12 cellular contexts compared by ENCODE assay signal in the genomic region with DNA sequence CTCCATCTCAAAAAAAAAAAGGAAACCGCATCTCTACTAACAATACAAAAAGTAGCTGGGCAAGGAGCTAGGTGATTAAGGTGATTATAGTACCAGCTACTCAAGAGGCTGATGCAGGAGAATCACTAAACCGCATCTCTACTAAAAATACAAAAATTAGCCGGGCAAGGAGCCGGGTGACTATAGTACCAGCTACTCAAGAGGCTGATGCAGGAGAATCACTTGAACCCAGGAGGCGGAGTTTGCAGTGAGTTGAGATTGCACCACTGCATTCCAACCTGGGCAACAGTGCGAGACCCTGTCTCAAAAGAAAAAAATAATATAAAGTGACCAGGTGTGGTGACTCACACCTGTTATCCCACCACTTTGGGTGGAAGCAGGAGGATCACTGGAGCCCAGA. TPM values are rescaled to one million over a fixed set of nuclear protein-coding genes. Genes with fewer than 3 reads are reported as not detected.
DNase-seq lines count a peak whose midpoint lies in the region; TF ChIP-seq lines count a peak whose summit lies in the region.
"Not testable (repeated sequence)": the region's sequence is repeated elsewhere in the genome, so short reads cannot be mapped to it uniquely, and the experiment has no call there.
"Had no signal": no experiment of that assay in that cellular context is flagged by ENCODE, and none has a peak within 500 bp of the region (broad histone marks: within the 10 kb centered on the region; RNA-seq: fewer than 3 reads in every experiment).

No MANE protein-coding gene starts in this region.

- not testable (repeated sequence) for TF ChIP-seq POLR2A in thyroid gland (IDR thresholded peaks at IDR 0.05)

- WGBS in thyroid gland, 2 donors, result 19 to 50% methylated on average over 6 of the region's 6 CpGs

- not testable (repeated sequence) for H3K27me3 ChIP-seq in thyroid gland

- H3K36me3 ChIP-seq in thyroid gland, result not testable (repeated sequence)

- H3K27ac ChIP-seq in thyroid gland, result peak overlapping the region in 1 of 3 donors; percentile 36

- intact Hi-C loops in thyroid gland (cut with DNase I), result not testable (repeated sequence)

- peak; percentile 83 to 85 for DNase-seq in thyroid gland

- H3K9me3 ChIP-seq in thyroid gland, result not testable (repeated sequence)

- H3K4me1 ChIP-seq in thyroid gland, result not testable (repeated sequence)

- not testable (repeated sequence) for TF ChIP-seq CTCF in thyroid gland (IDR thresholded peaks at IDR 0.05)

- not testable (repeated sequence) for H3K4me3 ChIP-seq in thyroid gland (replicated peaks in 1 of 3)

RNA-seq across cellular contexts. Expression of a gene that starts 5.6 kb away (rescaled TPM):
- not detected for total RNA-seq in thyroid gland
- total RNA-seq: A172; A673; B cell; Caco-2; Calu3; CD4-positive, alpha-beta memory T cell; CD4-positive, alpha-beta T cell; CD4-positive, CD25-positive, alpha-beta regulatory T cell; CD8-positive, alpha-beta memory T cell; CD8-positive, alpha-beta T cell; Daoy had no signal
